1 cellular context compared by ENCODE assay signal in genomic region chr15:98667521-98668179, GRCh38.
TF ChIP-seq lines count a peak whose summit lies in the region.

No MANE protein-coding gene starts in this region.

TF ChIP-seq in WTC11, 78 proteins besides CTCF, POLR2A, EP300 and RAD21 (continued from another document):
- TF ChIP-seq FOXJ3 (CRISPR knock-in tag; IDR thresholded peaks at IDR 0.05; ENCODE audit: borderline replicate concordance), result no peak
- no peak for TF ChIP-seq ZNF219 (CRISPR knock-in tag; IDR thresholded peaks at IDR 0.05; ENCODE audit: borderline replicate concordance)
- TF ChIP-seq PRRX2 (CRISPR knock-in tag; IDR thresholded peaks at IDR 0.05), result no peak
- TF ChIP-seq GRHL2 (CRISPR knock-in tag; IDR thresholded peaks at IDR 0.05; ENCODE audit: insufficient replicate concordance, severe bottlenecking), result no peak
- no peak for TF ChIP-seq ZNF532 (CRISPR knock-in tag; IDR thresholded peaks at IDR 0.05; ENCODE audit: borderline replicate concordance)
- no peak for TF ChIP-seq RORB (CRISPR knock-in tag; IDR thresholded peaks at IDR 0.05)
- TF ChIP-seq MYBL2 (CRISPR knock-in tag; IDR thresholded peaks at IDR 0.05), result no peak
- TF ChIP-seq ZBTB21 (CRISPR knock-in tag; IDR thresholded peaks at IDR 0.05; ENCODE audit: borderline replicate concordance), result no peak
